In the genomic region with DNA sequence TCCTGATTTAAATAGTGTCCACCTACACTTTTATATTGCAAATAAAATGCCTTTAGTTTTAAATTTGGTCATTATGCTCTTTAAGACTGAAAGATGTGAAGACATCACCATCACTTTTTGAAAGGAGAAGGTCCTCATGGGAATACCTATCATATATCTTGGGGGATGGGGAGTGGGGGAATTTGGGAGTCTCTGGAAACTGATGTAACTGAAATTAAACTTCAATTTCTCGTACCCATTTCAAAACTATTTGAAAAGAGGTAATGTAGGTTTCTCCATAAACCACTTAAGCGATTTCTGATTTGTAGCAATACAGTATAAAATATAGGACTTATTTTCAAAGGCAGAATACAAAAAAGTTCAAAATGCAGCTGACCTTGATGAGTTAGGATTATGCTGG, we compare ENCODE assay signal across 11 cellular contexts. TPM values are rescaled to one million over a fixed set of nuclear protein-coding genes. Genes with fewer than 3 reads are reported as not detected.
DNase-seq lines count a peak whose midpoint lies in the region; ATAC-seq and TF ChIP-seq lines count a peak whose summit lies in the region.
"Had no signal": no experiment of that assay in that cellular context is flagged by ENCODE, and none has a peak within 500 bp of the region (broad histone marks: within the 10 kb centered on the region; RNA-seq: fewer than 3 reads in every experiment).

No MANE protein-coding gene starts in this region.

- peak overlapping the region; percentile 33 for H3K4me3 Mint-ChIP-seq in activated naive CD4-positive, alpha-beta T cell treated with anti-CD3 and anti-CD28 coated beads for 36 hours
- peak overlapping the region; percentile 100 for H3K4me3 Mint-ChIP-seq in WTC11

- H2AFZ ChIP-seq in hepatocyte: peak overlapping the region; percentile 86

- H3K27ac ChIP-seq in hepatocyte (peak overlapping the region; percentile 98), stomach smooth muscle (ENCODE audit: low read length) (no peak overlapping the region)

- peaks cover 25% of the 10 kb centered on the region for H3K4me1 Mint-ChIP-seq in activated naive CD4-positive, alpha-beta T cell treated with anti-CD3 and anti-CD28 coated beads for 36 hours (ENCODE audit: low read depth)
- peaks cover 25% of the 10 kb centered on the region for H3K4me1 Mint-ChIP-seq in WTC11

- no peaks in the 10 kb centered on the region for H3K9me2 ChIP-seq in hepatocyte (replicated peaks; ENCODE audit: insufficient read depth)

- ATAC-seq in WTC11 (no peak), GM18520 (IDR thresholded peaks at IDR 0.05; ENCODE audit: unreplicated experiment) (no peak)

- 38% methylated on average over 2 of the region's 2 CpGs for WGBS in hepatocyte (ENCODE audit: low lambda C conversion rate, missing lambda C conversion rate)

- H4K20me1 ChIP-seq in hepatocyte (ENCODE audit: insufficient read depth, poor library complexity, severe bottlenecking): no peaks in the 10 kb centered on the region

- peaks cover 65% of the 10 kb centered on the region for H3K79me2 ChIP-seq in hepatocyte

- POLR2A ChIA-PET in WTC11 (lab: Charles Lee): no interaction called here

- no peak for DNase-seq in activated naive CD4-positive, alpha-beta T cell treated with anti-CD3 and anti-CD28 coated beads for 36 hours
- DNase-seq in activated naive CD4-positive, alpha-beta T cell treated with anti-CD3 and anti-CD28 coated beads, Interleukin-2, amount 50 U/mL, for 16 hours: no peak
- DNase-seq in WTC11 (ENCODE audit: low spot score) (no peak), hepatocyte (ENCODE audit: low spot score) (no peak), NCI-H82 (lab: John Stamatoyannopoulos, UW) (no peak), NCI-H2107 (lab: John Stamatoyannopoulos, UW) (no peak)
- DNase-seq: activated CD4-positive, CD25-positive, alpha-beta regulatory T cell; NCI-H1092 had no signal

- H3K9ac ChIP-seq in stomach smooth muscle (ENCODE audit: low read length in 2 of 2): peak overlapping the region in 1 of 2 donors; percentile 99

- H3K36me3 Mint-ChIP-seq in activated naive CD4-positive, alpha-beta T cell treated with anti-CD3 and anti-CD28 coated beads for 36 hours (ENCODE audit: low read depth): peaks cover 29% of the 10 kb centered on the region
- H3K36me3 Mint-ChIP-seq in WTC11: peaks cover 45% of the 10 kb centered on the region

- intact Hi-C loops in activated naive CD4-positive, alpha-beta T cell treated with anti-CD3 and anti-CD28 coated beads for 36 hours (cut with micrococcal nuclease): loop anchor here (2.0 to 10.0 kb wide), 2 partner anchors 59 to 629 kb away; partner anchors contain the start of gene RTCA

- H3K9me3 ChIP-seq in hepatocyte (ENCODE audit: low read depth) (no peaks in the 10 kb centered on the region), stomach smooth muscle (ENCODE audit: control insufficient read depth in 2 of 2, low read length in 2 of 2) (no peaks in the 10 kb centered on the region)
- H3K9me3 ChIP-seq: vagina had no signal

- H3K4me2 ChIP-seq in hepatocyte: peak overlapping the region; percentile 89

- TF ChIP-seq CTCF in WTC11 (IDR thresholded peaks at IDR 0.05): no peak
- TF ChIP-seq CTCF in hepatocyte (IDR thresholded peaks at IDR 0.05; ENCODE audit: poor library complexity): no peak

- no peaks in the 10 kb centered on the region for H3K27me3 Mint-ChIP-seq in activated naive CD4-positive, alpha-beta T cell treated with anti-CD3 and anti-CD28 coated beads for 36 hours (ENCODE audit: low read depth)
- no peaks in the 10 kb centered on the region for H3K27me3 Mint-ChIP-seq in WTC11 (ENCODE audit: low read depth)

- H3K4me3 ChIP-seq in hepatocyte (peak overlapping the region; percentile 79), stomach smooth muscle (ENCODE audit: low read length in 2 of 2) (peak overlapping the region; percentile 1 to 96)

- no peak overlapping the region for H3K27ac Mint-ChIP-seq in activated naive CD4-positive, alpha-beta T cell treated with anti-CD3 and anti-CD28 coated beads for 36 hours
- no peak overlapping the region for H3K27ac Mint-ChIP-seq in WTC11

- H3K36me3 ChIP-seq in hepatocyte (replicated peaks; ENCODE audit: insufficient read depth, low read depth) (peaks cover 2% of the 10 kb centered on the region), stomach smooth muscle (ENCODE audit: control insufficient read depth in 2 of 2, insufficient read depth in 2 of 2, low read length in 2 of 2) (no peaks in the 10 kb centered on the region)
- H3K36me3 ChIP-seq: vagina had no signal

- CTCF ChIA-PET in activated naive CD4-positive, alpha-beta T cell treated with anti-CD3 and anti-CD28 coated beads for 36 hours (lab: Charles Lee): interaction anchor here (0.6 to 1.0 kb wide), 2 partner anchors 25 to 395 kb away, joined by 3 to 5 read pairs; no protein-coding TSS in a partner anchor
- CTCF ChIA-PET in WTC11 (lab: Charles Lee): no interaction called here

- H3K4me1 ChIP-seq in hepatocyte (ENCODE audit: insufficient read depth) (peaks cover 23% of the 10 kb centered on the region), stomach smooth muscle (ENCODE audit: control insufficient read depth, insufficient read depth, low read length) (peaks cover 13% of the 10 kb centered on the region)

- H3K27me3 ChIP-seq in hepatocyte: no peaks in the 10 kb centered on the region
- H3K27me3 ChIP-seq in stomach smooth muscle (ENCODE audit: control insufficient read depth in 1 of 2, insufficient read depth in 2 of 2, low read length in 2 of 2): no peaks in the 10 kb centered on the region
- H3K27me3 ChIP-seq: vagina had no signal

- peaks cover 19% of the 10 kb centered on the region for H3K9me3 Mint-ChIP-seq in activated naive CD4-positive, alpha-beta T cell treated with anti-CD3 and anti-CD28 coated beads for 36 hours
- peaks cover 38% of the 10 kb centered on the region for H3K9me3 Mint-ChIP-seq in WTC11

TF ChIP-seq in WTC11, 78 proteins besides CTCF, POLR2A, EP300 and RAD21:
- TF ChIP-seq AFF4 (CRISPR knock-in tag; IDR thresholded peaks at IDR 0.05; ENCODE audit: borderline replicate concordance) (no peak), TP53 (CRISPR knock-in tag; IDR thresholded peaks at IDR 0.05) (no peak), OVOL2 (CRISPR knock-in tag; IDR thresholded peaks at IDR 0.05; ENCODE audit: borderline replicate concordance) (no peak), USF1 (CRISPR knock-in tag; IDR thresholded peaks at IDR 0.05) (no peak)

RNA-seq across cellular contexts. Expression of gene EXTL2, which starts 0.9 kb away (rescaled TPM):
- 1 to 10 TPM; 3.1 to 3.3 TPM for total RNA-seq in activated naive CD4-positive, alpha-beta T cell treated with anti-CD3 and anti-CD28 coated beads for 36 hours
- 36.4 to 41.0 TPM (median 37.8 TPM) in 3 replicates for total RNA-seq in WTC11 (2021)
- total RNA-seq in hepatocyte: 28.6 and 30.9 TPM in 2 replicates
- polyA plus RNA-seq in hepatocyte: 16.9 and 19.7 TPM in 2 replicates

RNA-seq across cellular contexts. Expression of gene SLC30A7, which starts 2.2 kb away (rescaled TPM):
- total RNA-seq in activated naive CD4-positive, alpha-beta T cell treated with anti-CD3 and anti-CD28 coated beads for 36 hours: 10 to 100 TPM; 32.4 to 32.6 TPM
- 17.2 to 20.7 TPM (median 18.6 TPM) in 3 replicates for total RNA-seq in WTC11 (2021)
- 39.9 and 61.9 TPM in 2 replicates for total RNA-seq in hepatocyte
- 18.2 and 23.0 TPM in 2 replicates for polyA plus RNA-seq in hepatocyte
